ENCODE assay signal across 1 cellular context in the genomic region with DNA sequence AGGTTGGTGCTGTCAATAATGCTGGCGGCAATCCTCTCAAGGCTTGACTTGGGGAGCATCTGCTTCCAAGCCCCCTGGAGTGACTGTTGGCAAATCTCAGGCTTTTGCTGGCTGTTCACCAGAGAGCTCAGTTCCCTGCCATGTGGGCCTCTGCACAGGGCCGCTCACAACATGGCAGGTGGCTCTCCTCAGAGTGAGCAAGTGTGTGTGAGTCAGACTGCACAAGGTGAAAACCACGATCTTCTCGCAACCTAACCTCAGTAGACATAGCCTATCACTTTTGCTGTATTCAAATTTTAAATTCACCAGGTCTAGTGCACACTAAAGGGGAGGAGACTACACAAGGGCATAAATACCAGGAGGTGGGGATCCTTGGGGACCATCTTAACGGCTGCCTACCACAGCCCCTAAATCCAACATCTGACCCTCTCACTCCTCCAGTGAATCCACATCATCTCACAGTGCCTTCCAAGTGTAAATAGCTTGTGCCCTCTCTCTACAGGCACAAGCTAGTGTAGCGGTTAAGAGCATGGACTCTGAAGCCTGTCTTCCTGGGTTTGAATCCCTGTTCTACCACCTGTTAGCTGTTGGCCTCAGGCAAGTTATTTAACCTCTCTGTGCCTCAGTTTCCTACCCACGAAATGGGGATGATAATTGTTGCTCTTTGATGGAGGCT.
A peak's percentile ranks its signal among the peaks of the same experiment; 100 is the strongest.
TF ChIP-seq lines count a peak whose summit lies in the region.

No MANE protein-coding gene starts in this region.

TF ChIP-seq in GM12878, 131 proteins besides CTCF, POLR2A, EP300 and RAD21 (continued from another document and continues in another):
- TF ChIP-seq HCFC1 (IDR thresholded peaks at IDR 0.05; ENCODE audit: low read length) (no peak), HDAC2 (IDR thresholded peaks at IDR 0.05) (no peak), CBFB (IDR thresholded peaks at IDR 0.05; ENCODE audit: low read depth) (0 out of 2 replicates have a peak, but pooled peaks have one; percentile 55), SREBF1 (IDR thresholded peaks at IDR 0.05; ENCODE audit: low read length) (no peak), MXI1 (IDR thresholded peaks at IDR 0.05; ENCODE audit: low read depth, low read length) (peak; percentile 71; the same call in 1 of the 2 replicates), SMARCA5 (IDR thresholded peaks at IDR 0.05) (no peak), BHLHE40 (IDR thresholded peaks at IDR 0.05; ENCODE audit: borderline replicate concordance in 1 of 2, low read depth in 2 of 2, low read length in 1 of 2) (peak; percentile 52 to 72; a peak in 1 of 4 replicates), SRF (IDR thresholded peaks at IDR 0.05; ENCODE audit: low read depth in 2 of 2, low read length in 2 of 2) (no peak), HDAC6 (IDR thresholded peaks at IDR 0.05; ENCODE audit: unreplicated experiment) (no peak), ZBTB11 (CRISPR knock-in tag; IDR thresholded peaks at IDR 0.05) (no peak), NBN (IDR thresholded peaks at IDR 0.05) (peak; percentile 40; the same call in 1 of the 2 replicates), MYC (IDR thresholded peaks at IDR 0.05; ENCODE audit: insufficient read depth, insufficient read length, insufficient replicate concordance, low read length, severe bottlenecking) (no peak), IRF5 (IDR thresholded peaks at IDR 0.05; ENCODE audit: borderline replicate concordance) (no peak), SP1 (IDR thresholded peaks at IDR 0.05; ENCODE audit: low read depth, low read length) (no peak), JUNB (IDR thresholded peaks at IDR 0.05) (peak; percentile 31; the same call in 1 of the 2 replicates), ZBTB33 (IDR thresholded peaks at IDR 0.05) (0 out of 2 replicates have a peak, but pooled peaks have one; percentile 30), ATF3 (IDR thresholded peaks at IDR 0.05; ENCODE audit: borderline replicate concordance, extremely low read depth, low read depth, low read length) (no peak), FOXK2 (IDR thresholded peaks at IDR 0.05) (no peak), ZNF274 (IDR thresholded peaks at IDR 0.05; ENCODE audit: insufficient read depth, insufficient read length) (no peak), ZSCAN29 (IDR thresholded peaks at IDR 0.05) (no peak), MEF2A (IDR thresholded peaks at IDR 0.05; ENCODE audit: insufficient read depth, low read depth, low read length) (no peak), TCF7 (IDR thresholded peaks at IDR 0.05; ENCODE audit: borderline replicate concordance) (no peak), SPI1 (IDR thresholded peaks at IDR 0.05; ENCODE audit: borderline replicate concordance, insufficient read depth, low read depth, low read length) (no peak), NFIC (IDR thresholded peaks at IDR 0.05; ENCODE audit: low read depth, low read length) (no peak), E2F4 (IDR thresholded peaks at IDR 0.05; ENCODE audit: low read depth, low read length) (no peak), ATF7 (IDR thresholded peaks at IDR 0.05; ENCODE audit: low read depth) (no peak), WRNIP1 (IDR thresholded peaks at IDR 0.05; ENCODE audit: borderline replicate concordance, low read depth, low read length) (no peak), IRF4 (IDR thresholded peaks at IDR 0.05; ENCODE audit: low read depth, low read length) (no peak), KLF5 (IDR thresholded peaks at IDR 0.05; ENCODE audit: partially characterized antibody) (no peak), POU2F2 (IDR thresholded peaks at IDR 0.05; ENCODE audit: borderline replicate concordance, low read depth, low read length) (peak; percentile 75; the same call in 1 of the 3 replicates)
- TF ChIP-seq, protein P1, sequence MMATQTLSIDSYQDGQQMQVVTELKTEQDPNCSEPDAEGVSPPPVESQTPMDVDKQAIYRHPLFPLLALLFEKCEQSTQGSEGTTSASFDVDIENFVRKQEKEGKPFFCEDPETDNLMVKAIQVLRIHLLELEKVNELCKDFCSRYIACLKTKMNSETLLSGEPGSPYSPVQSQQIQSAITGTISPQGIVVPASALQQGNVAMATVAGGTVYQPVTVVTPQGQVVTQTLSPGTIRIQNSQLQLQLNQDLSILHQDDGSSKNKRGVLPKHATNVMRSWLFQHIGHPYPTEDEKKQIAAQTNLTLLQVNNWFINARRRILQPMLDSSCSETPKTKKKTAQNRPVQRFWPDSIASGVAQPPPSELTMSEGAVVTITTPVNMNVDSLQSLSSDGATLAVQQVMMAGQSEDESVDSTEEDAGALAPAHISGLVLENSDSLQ (IDR thresholded peaks at IDR 0.05) = no peak
- TF ChIP-seq, protein P2, sequence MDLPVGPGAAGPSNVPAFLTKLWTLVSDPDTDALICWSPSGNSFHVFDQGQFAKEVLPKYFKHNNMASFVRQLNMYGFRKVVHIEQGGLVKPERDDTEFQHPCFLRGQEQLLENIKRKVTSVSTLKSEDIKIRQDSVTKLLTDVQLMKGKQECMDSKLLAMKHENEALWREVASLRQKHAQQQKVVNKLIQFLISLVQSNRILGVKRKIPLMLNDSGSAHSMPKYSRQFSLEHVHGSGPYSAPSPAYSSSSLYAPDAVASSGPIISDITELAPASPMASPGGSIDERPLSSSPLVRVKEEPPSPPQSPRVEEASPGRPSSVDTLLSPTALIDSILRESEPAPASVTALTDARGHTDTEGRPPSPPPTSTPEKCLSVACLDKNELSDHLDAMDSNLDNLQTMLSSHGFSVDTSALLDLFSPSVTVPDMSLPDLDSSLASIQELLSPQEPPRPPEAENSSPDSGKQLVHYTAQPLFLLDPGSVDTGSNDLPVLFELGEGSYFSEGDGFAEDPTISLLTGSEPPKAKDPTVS (IDR thresholded peaks at IDR 0.05; ENCODE audit: low read depth, low read length) = no peak
- TF ChIP-seq, protein P3, sequence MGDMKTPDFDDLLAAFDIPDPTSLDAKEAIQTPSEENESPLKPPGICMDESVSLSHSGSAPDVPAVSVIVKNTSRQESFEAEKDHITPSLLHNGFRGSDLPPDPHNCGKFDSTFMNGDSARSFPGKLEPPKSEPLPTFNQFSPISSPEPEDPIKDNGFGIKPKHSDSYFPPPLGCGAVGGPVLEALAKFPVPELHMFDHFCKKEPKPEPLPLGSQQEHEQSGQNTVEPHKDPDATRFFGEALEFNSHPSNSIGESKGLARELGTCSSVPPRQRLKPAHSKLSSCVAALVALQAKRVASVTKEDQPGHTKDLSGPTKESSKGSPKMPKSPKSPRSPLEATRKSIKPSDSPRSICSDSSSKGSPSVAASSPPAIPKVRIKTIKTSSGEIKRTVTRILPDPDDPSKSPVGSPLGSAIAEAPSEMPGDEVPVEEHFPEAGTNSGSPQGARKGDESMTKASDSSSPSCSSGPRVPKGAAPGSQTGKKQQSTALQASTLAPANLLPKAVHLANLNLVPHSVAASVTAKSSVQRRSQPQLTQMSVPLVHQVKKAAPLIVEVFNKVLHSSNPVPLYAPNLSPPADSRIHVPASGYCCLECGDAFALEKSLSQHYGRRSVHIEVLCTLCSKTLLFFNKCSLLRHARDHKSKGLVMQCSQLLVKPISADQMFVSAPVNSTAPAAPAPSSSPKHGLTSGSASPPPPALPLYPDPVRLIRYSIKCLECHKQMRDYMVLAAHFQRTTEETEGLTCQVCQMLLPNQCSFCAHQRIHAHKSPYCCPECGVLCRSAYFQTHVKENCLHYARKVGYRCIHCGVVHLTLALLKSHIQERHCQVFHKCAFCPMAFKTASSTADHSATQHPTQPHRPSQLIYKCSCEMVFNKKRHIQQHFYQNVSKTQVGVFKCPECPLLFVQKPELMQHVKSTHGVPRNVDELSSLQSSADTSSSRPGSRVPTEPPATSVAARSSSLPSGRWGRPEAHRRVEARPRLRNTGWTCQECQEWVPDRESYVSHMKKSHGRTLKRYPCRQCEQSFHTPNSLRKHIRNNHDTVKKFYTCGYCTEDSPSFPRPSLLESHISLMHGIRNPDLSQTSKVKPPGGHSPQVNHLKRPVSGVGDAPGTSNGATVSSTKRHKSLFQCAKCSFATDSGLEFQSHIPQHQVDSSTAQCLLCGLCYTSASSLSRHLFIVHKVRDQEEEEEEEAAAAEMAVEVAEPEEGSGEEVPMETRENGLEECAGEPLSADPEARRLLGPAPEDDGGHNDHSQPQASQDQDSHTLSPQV (IDR thresholded peaks at IDR 0.05) = peak; percentile 91
- TF ChIP-seq, protein P4, sequence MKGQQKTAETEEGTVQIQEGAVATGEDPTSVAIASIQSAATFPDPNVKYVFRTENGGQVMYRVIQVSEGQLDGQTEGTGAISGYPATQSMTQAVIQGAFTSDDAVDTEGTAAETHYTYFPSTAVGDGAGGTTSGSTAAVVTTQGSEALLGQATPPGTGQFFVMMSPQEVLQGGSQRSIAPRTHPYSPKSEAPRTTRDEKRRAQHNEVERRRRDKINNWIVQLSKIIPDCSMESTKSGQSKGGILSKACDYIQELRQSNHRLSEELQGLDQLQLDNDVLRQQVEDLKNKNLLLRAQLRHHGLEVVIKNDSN (IDR thresholded peaks at IDR 0.05; ENCODE audit: borderline replicate concordance, extremely low read length, insufficient read depth, low read depth, low read length) = peak; percentile 47
- TF ChIP-seq, protein P5, sequence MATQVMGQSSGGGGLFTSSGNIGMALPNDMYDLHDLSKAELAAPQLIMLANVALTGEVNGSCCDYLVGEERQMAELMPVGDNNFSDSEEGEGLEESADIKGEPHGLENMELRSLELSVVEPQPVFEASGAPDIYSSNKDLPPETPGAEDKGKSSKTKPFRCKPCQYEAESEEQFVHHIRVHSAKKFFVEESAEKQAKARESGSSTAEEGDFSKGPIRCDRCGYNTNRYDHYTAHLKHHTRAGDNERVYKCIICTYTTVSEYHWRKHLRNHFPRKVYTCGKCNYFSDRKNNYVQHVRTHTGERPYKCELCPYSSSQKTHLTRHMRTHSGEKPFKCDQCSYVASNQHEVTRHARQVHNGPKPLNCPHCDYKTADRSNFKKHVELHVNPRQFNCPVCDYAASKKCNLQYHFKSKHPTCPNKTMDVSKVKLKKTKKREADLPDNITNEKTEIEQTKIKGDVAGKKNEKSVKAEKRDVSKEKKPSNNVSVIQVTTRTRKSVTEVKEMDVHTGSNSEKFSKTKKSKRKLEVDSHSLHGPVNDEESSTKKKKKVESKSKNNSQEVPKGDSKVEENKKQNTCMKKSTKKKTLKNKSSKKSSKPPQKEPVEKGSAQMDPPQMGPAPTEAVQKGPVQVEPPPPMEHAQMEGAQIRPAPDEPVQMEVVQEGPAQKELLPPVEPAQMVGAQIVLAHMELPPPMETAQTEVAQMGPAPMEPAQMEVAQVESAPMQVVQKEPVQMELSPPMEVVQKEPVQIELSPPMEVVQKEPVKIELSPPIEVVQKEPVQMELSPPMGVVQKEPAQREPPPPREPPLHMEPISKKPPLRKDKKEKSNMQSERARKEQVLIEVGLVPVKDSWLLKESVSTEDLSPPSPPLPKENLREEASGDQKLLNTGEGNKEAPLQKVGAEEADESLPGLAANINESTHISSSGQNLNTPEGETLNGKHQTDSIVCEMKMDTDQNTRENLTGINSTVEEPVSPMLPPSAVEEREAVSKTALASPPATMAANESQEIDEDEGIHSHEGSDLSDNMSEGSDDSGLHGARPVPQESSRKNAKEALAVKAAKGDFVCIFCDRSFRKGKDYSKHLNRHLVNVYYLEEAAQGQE (IDR thresholded peaks at IDR 0.05; ENCODE audit: low read depth, low read length) = no peak
